In genomic region chr19:18558595-18558994, GRCh38 we compare ENCODE assay signal across 8 cellular contexts. TPM values are rescaled to one million over a fixed set of nuclear protein-coding genes. Genes with fewer than 3 reads are reported as not detected.
DNase-seq lines count a peak whose midpoint lies in the region; ATAC-seq, FAIRE-seq and TF ChIP-seq lines count a peak whose summit lies in the region.

No MANE protein-coding gene starts in this region.

- POLR2A ChIA-PET in activated CD4-positive, alpha-beta T cell treated with anti-CD3 and anti-CD28 coated beads, Interleukin-2, amount 10 ng/mL, durations not matched to agents 7 days and 5 days (lab: Charles Lee) = interaction anchor here (0.6 to 1.0 kb wide), 2 partner anchors 13 to 48 kb away, joined by 3 read pairs; partner anchors contain the start of gene UBA52
- POLR2A ChIA-PET in HepG2 (lab: Yijun Ruan, JAX) = interaction anchor here (0.6 to 3.0 kb wide), 7 partner anchors 12 to 274 kb away, joined by 3 to 55 read pairs (median 13); partner anchors contain the start of genes ELL, REX1BD and UBA52

- H3K4me3 Mint-ChIP-seq in activated CD4-positive, alpha-beta T cell treated with anti-CD3 and anti-CD28 coated beads, Interleukin-2, amount 10 ng/mL, durations not matched to agents 7 days and 5 days = peak overlapping the region; percentile 83
- peak overlapping the region; percentile 90 for H3K4me3 Mint-ChIP-seq in activated naive CD8-positive, alpha-beta T cell treated with anti-CD3 and anti-CD28 coated beads, Interleukin-2, amount 50 U/mL, for 24 hours

- no peak for FAIRE-seq in HepG2 (lab: Jason Lieb, UNC)

- peaks cover 38% of the 10 kb centered on the region for H3K4me1 ChIP-seq in HepG2 (ENCODE audit: insufficient read depth, low read length)
- H3K4me1 ChIP-seq in thyroid gland = peaks cover 4 to 9% of the 10 kb centered on the region in 2 donors

- TF ChIP-seq EP300 in HepG2 (IDR thresholded peaks at IDR 0.05; ENCODE audit: low read depth in 2 of 2, low read length in 2 of 2) = no peak
- TF ChIP-seq EP300 in HepG2 (CRISPR knock-in tag; IDR thresholded peaks at IDR 0.05; ENCODE audit: borderline replicate concordance) = no peak

- H3K27ac ChIP-seq in HepG2 (ENCODE audit: extremely low read length, insufficient read depth, low read length) (peak overlapping the region; percentile 50), thyroid gland (peak overlapping the region; percentile 90 to 95 (median 91))

- BruUV-seq in HepG2 (replicated peaks; lab: Mats Ljungman, UMichigan) = no TSS peak

- H3K79me2 ChIP-seq in HepG2 (ENCODE audit: insufficient read depth, low read length) = peaks cover 21% of the 10 kb centered on the region

- H2AFZ ChIP-seq in HepG2 (ENCODE audit: low read length) = no peak overlapping the region

- TF ChIP-seq RAD21 in HepG2 (CRISPR knock-in tag; IDR thresholded peaks at IDR 0.05) = no peak

- CTCF ChIA-PET in activated CD4-positive, alpha-beta T cell treated with anti-CD3 and anti-CD28 coated beads, Interleukin-2, amount 10 ng/mL, durations not matched to agents 7 days and 5 days (lab: Charles Lee) = interaction anchor here (0.6 to 2.1 kb wide), 6 partner anchors 13 to 137 kb away, joined by 3 to 16 read pairs (median 4); no protein-coding TSS in a partner anchor
- CTCF ChIA-PET in HepG2 (lab: Yijun Ruan, JAX; ENCODE audit: low intra/inter-chr PET ratio, low total read pairs) = no interaction called here

- H3K4me3 ChIP-seq in HepG2 (replicated peaks in 1 of 3; ENCODE audit: insufficient read depth in 1 of 3, low read depth in 2 of 3, low read length in 3 of 3) = peak overlapping the region; percentile 69 to 90 (median 86)
- peak overlapping the region; percentile 62 to 100 (median 98) for H3K4me3 ChIP-seq in thyroid gland (replicated peaks in 1 of 3)

- H3K9me3 ChIP-seq in HepG2 (ENCODE audit: low read length) (no peaks in the 10 kb centered on the region), thyroid gland (no peaks in the 10 kb centered on the region)

- DNase-seq in activated CD4-positive, alpha-beta T cell treated with anti-CD3 and anti-CD28 coated beads, Interleukin-2, amount 10 ng/mL, durations not matched to agents 7 days and 5 days = no peak
- DNase-seq in activated CD4-positive, alpha-beta T cell treated with anti-CD3 and anti-CD28 coated beads for 4 hours = no peak
- DNase-seq in activated naive CD8-positive, alpha-beta T cell treated with anti-CD3 and anti-CD28 coated beads, Interleukin-2, amount 50 U/mL, for 24 hours = no peak
- DNase-seq in HepG2 (ENCODE audit: low spot score) = no peak
- DNase-seq in thyroid gland = no peak
- DNase-seq in C1 segment of cervical spinal cord (lab: John Stamatoyannopoulos, UW) = no peak
- DNase-seq in pons (ENCODE audit: low spot score) = no peak

- no peaks in the 10 kb centered on the region for H3K9me3 Mint-ChIP-seq in activated CD4-positive, alpha-beta T cell treated with anti-CD3 and anti-CD28 coated beads, Interleukin-2, amount 10 ng/mL, durations not matched to agents 7 days and 5 days
- no peaks in the 10 kb centered on the region for H3K9me3 Mint-ChIP-seq in activated naive CD8-positive, alpha-beta T cell treated with anti-CD3 and anti-CD28 coated beads, Interleukin-2, amount 50 U/mL, for 24 hours

- peak overlapping the region; percentile 83 for H3K4me2 ChIP-seq in HepG2 (ENCODE audit: low read depth, low read length)

- H3K36me3 Mint-ChIP-seq in activated CD4-positive, alpha-beta T cell treated with anti-CD3 and anti-CD28 coated beads, Interleukin-2, amount 10 ng/mL, durations not matched to agents 7 days and 5 days (ENCODE audit: low read depth) = peaks cover 12% of the 10 kb centered on the region
- H3K36me3 Mint-ChIP-seq in activated naive CD8-positive, alpha-beta T cell treated with anti-CD3 and anti-CD28 coated beads, Interleukin-2, amount 50 U/mL, for 24 hours (ENCODE audit: low read depth) = peaks cover 18% of the 10 kb centered on the region

- in situ Hi-C loops in HepG2 (cut with HindIII; ENCODE audit: extremely low pct_ligation_motif_present, low pct_unique_long_range_greater_than_20kb) = no loop called here

- no peaks in the 10 kb centered on the region; a peak in 1 of 5 replicates for H3K27me3 ChIP-seq in HepG2 (ENCODE audit: control insufficient read depth in 1 of 2, insufficient read depth in 2 of 2, low read length in 2 of 2)
- no peaks in the 10 kb centered on the region for H3K27me3 ChIP-seq in thyroid gland

- peak overlapping the region; percentile 97 for H3K27ac Mint-ChIP-seq in activated CD4-positive, alpha-beta T cell treated with anti-CD3 and anti-CD28 coated beads, Interleukin-2, amount 10 ng/mL, durations not matched to agents 7 days and 5 days
- H3K27ac Mint-ChIP-seq in activated naive CD8-positive, alpha-beta T cell treated with anti-CD3 and anti-CD28 coated beads, Interleukin-2, amount 50 U/mL, for 24 hours = peak overlapping the region; percentile 94

- no peak for ATAC-seq in activated naive CD8-positive, alpha-beta T cell treated with anti-CD3 and anti-CD28 coated beads, Interleukin-2, amount 50 U/mL, for 24 hours
- ATAC-seq in HepG2 (no peak), HG03135 (IDR thresholded peaks at IDR 0.05; ENCODE audit: unreplicated experiment) (no peak)

- intact Hi-C loops in HepG2 (cut with micrococcal nuclease; ENCODE audit: unreplicated experiment) = no loop called here
- intact Hi-C loops in thyroid gland (cut with DNase I) = no loop called here

- no peaks in the 10 kb centered on the region for H4K20me1 ChIP-seq in HepG2 (ENCODE audit: insufficient read depth, low read length)

- TF ChIP-seq CTCF in HepG2 (CRISPR knock-in tag; IDR thresholded peaks at IDR 0.05) (no peak), thyroid gland (IDR thresholded peaks at IDR 0.05) (no peak)

- H3K27me3 Mint-ChIP-seq in activated CD4-positive, alpha-beta T cell treated with anti-CD3 and anti-CD28 coated beads, Interleukin-2, amount 10 ng/mL, durations not matched to agents 7 days and 5 days = no peaks in the 10 kb centered on the region
- H3K27me3 Mint-ChIP-seq in activated naive CD8-positive, alpha-beta T cell treated with anti-CD3 and anti-CD28 coated beads, Interleukin-2, amount 50 U/mL, for 24 hours = peaks cover 2% of the 10 kb centered on the region

- H3K9ac ChIP-seq in HepG2 (ENCODE audit: insufficient read depth, low read depth, low read length) = peak overlapping the region; percentile 81

- H3K4me1 Mint-ChIP-seq in activated CD4-positive, alpha-beta T cell treated with anti-CD3 and anti-CD28 coated beads, Interleukin-2, amount 10 ng/mL, durations not matched to agents 7 days and 5 days = peaks cover 27% of the 10 kb centered on the region
- peaks cover 25% of the 10 kb centered on the region for H3K4me1 Mint-ChIP-seq in activated naive CD8-positive, alpha-beta T cell treated with anti-CD3 and anti-CD28 coated beads, Interleukin-2, amount 50 U/mL, for 24 hours

- 49% methylated on average over 3 of the region's 3 CpGs for WGBS in HepG2 (ENCODE audit: low lambda C conversion rate)
- 68 to 71% methylated on average over 3 of the region's 3 CpGs for WGBS in thyroid gland, 2 donors

- no peak for TF ChIP-seq POLR2A in HepG2 (IDR thresholded peaks at IDR 0.05; ENCODE audit: insufficient read depth in 1 of 2, low read depth in 2 of 2, low read length in 2 of 2)
- TF ChIP-seq POLR2A in thyroid gland (IDR thresholded peaks at IDR 0.05) = no peak

- peaks cover 5 to 17% of the 10 kb centered on the region in 2 experiments; a peak in 4 of 5 replicates for H3K36me3 ChIP-seq in HepG2 (replicated peaks in 1 of 2; ENCODE audit: control insufficient read depth in 1 of 2, insufficient read depth in 2 of 2, low read length in 2 of 2)
- peaks cover 0 to under 1% of the 10 kb centered on the region in 2 donors for H3K36me3 ChIP-seq in thyroid gland

RNA-seq across cellular contexts. Expression of gene KXD1, which starts 0.9 kb away (rescaled TPM):
- 10 to 100 TPM; 95.4 to 100.0 TPM for total RNA-seq in activated CD4-positive, alpha-beta T cell treated with anti-CD3 and anti-CD28 coated beads, Interleukin-2, amount 10 ng/mL, durations not matched to agents 7 days and 5 days
- total RNA-seq in HepG2 (2016; rRNA removed; fragmentation: Illumina TruSeq; extraction: Trizol) (44.6 and 53.1 TPM in 2 replicates), thyroid gland (100 to 1,000 TPM in 2 of 4 donors, 10 to 100 TPM in 2; 98.1 to 117 (median 103) TPM)
- total RNA-seq in HepG2 (2016; cell fraction: cytosol; rRNA removed; fragmentation: Illumina TruSeq; extraction: Trizol; ENCODE audit: low read depth) = 49.9 and 63.5 TPM in 2 replicates
- total RNA-seq in HepG2 (2016; cell fraction: insoluble cytoplasmic fraction; rRNA removed; fragmentation: Illumina TruSeq; extraction: Trizol) = 46.0 and 46.4 TPM in 2 replicates
- 90.1 and 104 TPM in 2 replicates for total RNA-seq in HepG2 (2016; cell fraction: membrane; rRNA removed; fragmentation: Illumina TruSeq; extraction: Trizol)
- 20.4 and 21.0 TPM in 2 replicates for total RNA-seq in HepG2 (2016; cell fraction: nucleus; rRNA removed; fragmentation: Illumina TruSeq; extraction: Trizol)
- 143 and 160 TPM in 2 replicates for polyA plus RNA-seq in HepG2 (2011; rRNA removed)
- polyA plus RNA-seq in HepG2 (2011; cell fraction: cytosol; rRNA removed) = 112 and 130 TPM in 2 replicates
- polyA plus RNA-seq in HepG2 (2011; cell fraction: nucleus; rRNA removed) = 122 and 125 TPM in 2 replicates
- 61.5 and 85.8 TPM in 2 replicates for polyA plus RNA-seq in HepG2 (2012)
- 72.0 and 99.5 TPM in 2 replicates for polyA plus RNA-seq in HepG2 (2016; cell fraction: cytosol; fragmentation: Illumina TruSeq; extraction: Trizol; ENCODE audit: low read depth)
- polyA plus RNA-seq in HepG2 (2016; cell fraction: insoluble cytoplasmic fraction; fragmentation: Illumina TruSeq; extraction: Trizol; ENCODE audit: low read depth) = 68.6 and 76.3 TPM in 2 replicates
- polyA plus RNA-seq in HepG2 (2016; cell fraction: membrane; fragmentation: Illumina TruSeq; extraction: Trizol; ENCODE audit: low read depth) = 121 and 126 TPM in 2 replicates
- polyA plus RNA-seq in HepG2 (2016; cell fraction: nucleus; fragmentation: Illumina TruSeq; extraction: Trizol; ENCODE audit: insufficient read depth, low read depth) = 62.9 and 64.5 TPM in 2 replicates
- polyA minus RNA-seq in HepG2 (2011; rRNA and poly(A)+ RNA removed; ENCODE audit: low replicate concordance) = 73.9 and 103 TPM in 2 replicates
- polyA minus RNA-seq in HepG2 (2011; cell fraction: cytosol; rRNA and poly(A)+ RNA removed) = 43.1 and 52.2 TPM in 2 replicates
- 20.0 and 23.6 TPM in 2 replicates for polyA minus RNA-seq in HepG2 (2011; cell fraction: nucleus; rRNA and poly(A)+ RNA removed)

RNA-seq across cellular contexts. Expression of gene UBA52, which starts 13.1 kb away (rescaled TPM):
- total RNA-seq in activated CD4-positive, alpha-beta T cell treated with anti-CD3 and anti-CD28 coated beads, Interleukin-2, amount 10 ng/mL, durations not matched to agents 7 days and 5 days = 1,000 to 10,000 TPM; 1,627 to 1,778 TPM
- total RNA-seq in HepG2 (2016; rRNA removed; fragmentation: Illumina TruSeq; extraction: Trizol) (959 and 1,184 TPM in 2 replicates), thyroid gland (100 to 1,000 TPM; 395 to 726 (median 521) TPM)
- 1,298 and 1,315 TPM in 2 replicates for total RNA-seq in HepG2 (2016; cell fraction: cytosol; rRNA removed; fragmentation: Illumina TruSeq; extraction: Trizol; ENCODE audit: low read depth)
- total RNA-seq in HepG2 (2016; cell fraction: insoluble cytoplasmic fraction; rRNA removed; fragmentation: Illumina TruSeq; extraction: Trizol) = 938 and 1,264 TPM in 2 replicates
- 1,565 and 1,724 TPM in 2 replicates for total RNA-seq in HepG2 (2016; cell fraction: membrane; rRNA removed; fragmentation: Illumina TruSeq; extraction: Trizol)
- 276 and 314 TPM in 2 replicates for total RNA-seq in HepG2 (2016; cell fraction: nucleus; rRNA removed; fragmentation: Illumina TruSeq; extraction: Trizol)
- 1,655 and 1,782 TPM in 2 replicates for polyA plus RNA-seq in HepG2 (2011; rRNA removed)
- polyA plus RNA-seq in HepG2 (2011; cell fraction: cytosol; rRNA removed) = 2,000 and 3,037 TPM in 2 replicates
- 482 and 607 TPM in 2 replicates for polyA plus RNA-seq in HepG2 (2011; cell fraction: nucleus; rRNA removed)
- 1,641 and 1,658 TPM in 2 replicates for polyA plus RNA-seq in HepG2 (2012)
- polyA plus RNA-seq in HepG2 (2016; cell fraction: cytosol; fragmentation: Illumina TruSeq; extraction: Trizol; ENCODE audit: low read depth) = 1,864 and 1,905 TPM in 2 replicates
- polyA plus RNA-seq in HepG2 (2016; cell fraction: insoluble cytoplasmic fraction; fragmentation: Illumina TruSeq; extraction: Trizol; ENCODE audit: low read depth) = 1,524 and 1,536 TPM in 2 replicates
- polyA plus RNA-seq in HepG2 (2016; cell fraction: membrane; fragmentation: Illumina TruSeq; extraction: Trizol; ENCODE audit: low read depth) = 2,008 and 2,053 TPM in 2 replicates
- 658 and 675 TPM in 2 replicates for polyA plus RNA-seq in HepG2 (2016; cell fraction: nucleus; fragmentation: Illumina TruSeq; extraction: Trizol; ENCODE audit: insufficient read depth, low read depth)
- polyA minus RNA-seq in HepG2 (2011; rRNA and poly(A)+ RNA removed; ENCODE audit: low replicate concordance) = 1,990 and 2,943 TPM in 2 replicates
- 420 and 430 TPM in 2 replicates for polyA minus RNA-seq in HepG2 (2011; cell fraction: cytosol; rRNA and poly(A)+ RNA removed)
- 113 and 142 TPM in 2 replicates for polyA minus RNA-seq in HepG2 (2011; cell fraction: nucleus; rRNA and poly(A)+ RNA removed)

RNA-seq across cellular contexts. Expression of gene FKBP8, which starts 15.2 kb away (rescaled TPM):
- 100 to 1,000 TPM; 185 to 206 TPM for total RNA-seq in activated CD4-positive, alpha-beta T cell treated with anti-CD3 and anti-CD28 coated beads, Interleukin-2, amount 10 ng/mL, durations not matched to agents 7 days and 5 days
- 75.1 and 81.7 TPM in 2 replicates for total RNA-seq in HepG2 (2016; rRNA removed; fragmentation: Illumina TruSeq; extraction: Trizol)
- total RNA-seq in HepG2 (2016; cell fraction: cytosol; rRNA removed; fragmentation: Illumina TruSeq; extraction: Trizol; ENCODE audit: low read depth) = 75.9 and 83.0 TPM in 2 replicates
- total RNA-seq in HepG2 (2016; cell fraction: insoluble cytoplasmic fraction; rRNA removed; fragmentation: Illumina TruSeq; extraction: Trizol) = 78.1 and 87.6 TPM in 2 replicates
- total RNA-seq in HepG2 (2016; cell fraction: membrane; rRNA removed; fragmentation: Illumina TruSeq; extraction: Trizol) = 92.2 and 111 TPM in 2 replicates
- total RNA-seq in HepG2 (2016; cell fraction: nucleus; rRNA removed; fragmentation: Illumina TruSeq; extraction: Trizol) = 32.7 and 42.9 TPM in 2 replicates
- polyA plus RNA-seq in HepG2 (2011; rRNA removed) = 93.9 and 135 TPM in 2 replicates
- polyA plus RNA-seq in HepG2 (2011; cell fraction: cytosol; rRNA removed) = 101 and 179 TPM in 2 replicates
- polyA plus RNA-seq in HepG2 (2011; cell fraction: nucleus; rRNA removed) = 159 and 173 TPM in 2 replicates
- polyA plus RNA-seq in HepG2 (2012) = 93.8 and 130 TPM in 2 replicates
- 84.6 and 95.1 TPM in 2 replicates for polyA plus RNA-seq in HepG2 (2016; cell fraction: cytosol; fragmentation: Illumina TruSeq; extraction: Trizol; ENCODE audit: low read depth)
- polyA plus RNA-seq in HepG2 (2016; cell fraction: insoluble cytoplasmic fraction; fragmentation: Illumina TruSeq; extraction: Trizol; ENCODE audit: low read depth) = 107 and 111 TPM in 2 replicates
- polyA plus RNA-seq in HepG2 (2016; cell fraction: membrane; fragmentation: Illumina TruSeq; extraction: Trizol; ENCODE audit: low read depth) = 117 and 126 TPM in 2 replicates
- 80.5 and 87.9 TPM in 2 replicates for polyA plus RNA-seq in HepG2 (2016; cell fraction: nucleus; fragmentation: Illumina TruSeq; extraction: Trizol; ENCODE audit: insufficient read depth, low read depth)
- polyA minus RNA-seq in HepG2 (2011; rRNA and poly(A)+ RNA removed; ENCODE audit: low replicate concordance) = 96.9 and 151 TPM in 2 replicates
- polyA minus RNA-seq in HepG2 (2011; cell fraction: cytosol; rRNA and poly(A)+ RNA removed) = 63.3 and 77.3 TPM in 2 replicates
- polyA minus RNA-seq in HepG2 (2011; cell fraction: nucleus; rRNA and poly(A)+ RNA removed) = 16.6 and 20.1 TPM in 2 replicates
- total RNA-seq in thyroid gland = 100 to 1,000 TPM; 238 to 394 (median 314) TPM

RNA-seq across cellular contexts. Expression of gene REX1BD, which starts 30.0 kb away (rescaled TPM):
- 10 to 100 TPM; 73.0 to 85.2 TPM for total RNA-seq in activated CD4-positive, alpha-beta T cell treated with anti-CD3 and anti-CD28 coated beads, Interleukin-2, amount 10 ng/mL, durations not matched to agents 7 days and 5 days
- total RNA-seq in HepG2 (2016; rRNA removed; fragmentation: Illumina TruSeq; extraction: Trizol) (20.7 and 25.4 TPM in 2 replicates), thyroid gland (100 to 1,000 TPM in 2 of 4 donors, 10 to 100 TPM in 2; 57.4 to 137 (median 101) TPM)
- 16.9 and 18.9 TPM in 2 replicates for total RNA-seq in HepG2 (2016; cell fraction: cytosol; rRNA removed; fragmentation: Illumina TruSeq; extraction: Trizol; ENCODE audit: low read depth)
- total RNA-seq in HepG2 (2016; cell fraction: insoluble cytoplasmic fraction; rRNA removed; fragmentation: Illumina TruSeq; extraction: Trizol) = 21.8 and 27.1 TPM in 2 replicates
- total RNA-seq in HepG2 (2016; cell fraction: membrane; rRNA removed; fragmentation: Illumina TruSeq; extraction: Trizol) = 14.9 and 19.7 TPM in 2 replicates
- 11.7 and 15.7 TPM in 2 replicates for total RNA-seq in HepG2 (2016; cell fraction: nucleus; rRNA removed; fragmentation: Illumina TruSeq; extraction: Trizol)
- polyA plus RNA-seq in HepG2 (2011; rRNA removed) = 7.5 and 7.6 TPM in 2 replicates
- 10.8 and 16.3 TPM in 2 replicates for polyA plus RNA-seq in HepG2 (2011; cell fraction: cytosol; rRNA removed)
- polyA plus RNA-seq in HepG2 (2011; cell fraction: nucleus; rRNA removed) = 39.3 and 40.2 TPM in 2 replicates
- 8.3 and 10.1 TPM in 2 replicates for polyA plus RNA-seq in HepG2 (2012)
- 9.6 and 12.0 TPM in 2 replicates for polyA plus RNA-seq in HepG2 (2016; cell fraction: cytosol; fragmentation: Illumina TruSeq; extraction: Trizol; ENCODE audit: low read depth)
- 11.7 and 12.2 TPM in 2 replicates for polyA plus RNA-seq in HepG2 (2016; cell fraction: insoluble cytoplasmic fraction; fragmentation: Illumina TruSeq; extraction: Trizol; ENCODE audit: low read depth)
- polyA plus RNA-seq in HepG2 (2016; cell fraction: membrane; fragmentation: Illumina TruSeq; extraction: Trizol; ENCODE audit: low read depth) = 8.0 and 10.3 TPM in 2 replicates
- polyA plus RNA-seq in HepG2 (2016; cell fraction: nucleus; fragmentation: Illumina TruSeq; extraction: Trizol; ENCODE audit: insufficient read depth, low read depth) = 19.7 and 20.4 TPM in 2 replicates
- 2.0 and 4.9 TPM in 2 replicates for polyA minus RNA-seq in HepG2 (2011; rRNA and poly(A)+ RNA removed; ENCODE audit: low replicate concordance)
- polyA minus RNA-seq in HepG2 (2011; cell fraction: cytosol; rRNA and poly(A)+ RNA removed) = 2.6 and 2.7 TPM in 2 replicates
- 2.4 and 2.6 TPM in 2 replicates for polyA minus RNA-seq in HepG2 (2011; cell fraction: nucleus; rRNA and poly(A)+ RNA removed)

RNA-seq across cellular contexts. Expression of gene ELL, which starts 36.7 kb away (rescaled TPM):
- total RNA-seq in activated CD4-positive, alpha-beta T cell treated with anti-CD3 and anti-CD28 coated beads, Interleukin-2, amount 10 ng/mL, durations not matched to agents 7 days and 5 days = 10 to 100 TPM; 20.3 to 20.9 TPM
- total RNA-seq in HepG2 (2016; rRNA removed; fragmentation: Illumina TruSeq; extraction: Trizol) = 3.2 and 3.7 TPM in 2 replicates
- 0.71 and 1.1 TPM in 2 replicates for total RNA-seq in HepG2 (2016; cell fraction: cytosol; rRNA removed; fragmentation: Illumina TruSeq; extraction: Trizol; ENCODE audit: low read depth)
- 2.7 and 4.1 TPM in 2 replicates for total RNA-seq in HepG2 (2016; cell fraction: insoluble cytoplasmic fraction; rRNA removed; fragmentation: Illumina TruSeq; extraction: Trizol)
- 2.3 and 2.5 TPM in 2 replicates for total RNA-seq in HepG2 (2016; cell fraction: membrane; rRNA removed; fragmentation: Illumina TruSeq; extraction: Trizol)
- 3.3 and 4.8 TPM in 2 replicates for total RNA-seq in HepG2 (2016; cell fraction: nucleus; rRNA removed; fragmentation: Illumina TruSeq; extraction: Trizol)
- 5.4 and 5.8 TPM in 2 replicates for polyA plus RNA-seq in HepG2 (2011; rRNA removed)
- 3.2 and 4.3 TPM in 2 replicates for polyA plus RNA-seq in HepG2 (2011; cell fraction: cytosol; rRNA removed)
- 27.1 and 34.7 TPM in 2 replicates for polyA plus RNA-seq in HepG2 (2011; cell fraction: nucleus; rRNA removed)
- 7.1 TPM in 2 replicates for polyA plus RNA-seq in HepG2 (2012)
- 0.20 and 0.33 TPM in 2 replicates for polyA plus RNA-seq in HepG2 (2016; cell fraction: cytosol; fragmentation: Illumina TruSeq; extraction: Trizol; ENCODE audit: low read depth)
- polyA plus RNA-seq in HepG2 (2016; cell fraction: insoluble cytoplasmic fraction; fragmentation: Illumina TruSeq; extraction: Trizol; ENCODE audit: low read depth) = 3.1 and 4.0 TPM in 2 replicates
- 1.0 and 1.1 TPM in 2 replicates for polyA plus RNA-seq in HepG2 (2016; cell fraction: membrane; fragmentation: Illumina TruSeq; extraction: Trizol; ENCODE audit: low read depth)
- polyA plus RNA-seq in HepG2 (2016; cell fraction: nucleus; fragmentation: Illumina TruSeq; extraction: Trizol; ENCODE audit: insufficient read depth, low read depth) = 5.1 and 5.2 TPM in 2 replicates
- 6.3 and 17.2 TPM in 2 replicates for polyA minus RNA-seq in HepG2 (2011; rRNA and poly(A)+ RNA removed; ENCODE audit: low replicate concordance)
- 6.0 and 8.8 TPM in 2 replicates for polyA minus RNA-seq in HepG2 (2011; cell fraction: cytosol; rRNA and poly(A)+ RNA removed)
- polyA minus RNA-seq in HepG2 (2011; cell fraction: nucleus; rRNA and poly(A)+ RNA removed) = 12.9 and 14.3 TPM in 2 replicates
- total RNA-seq in thyroid gland = 10 to 100 TPM; 10.8 to 31.0 (median 11.5) TPM
